ENCODE assay signal across 20 cellular contexts in the genomic region with DNA sequence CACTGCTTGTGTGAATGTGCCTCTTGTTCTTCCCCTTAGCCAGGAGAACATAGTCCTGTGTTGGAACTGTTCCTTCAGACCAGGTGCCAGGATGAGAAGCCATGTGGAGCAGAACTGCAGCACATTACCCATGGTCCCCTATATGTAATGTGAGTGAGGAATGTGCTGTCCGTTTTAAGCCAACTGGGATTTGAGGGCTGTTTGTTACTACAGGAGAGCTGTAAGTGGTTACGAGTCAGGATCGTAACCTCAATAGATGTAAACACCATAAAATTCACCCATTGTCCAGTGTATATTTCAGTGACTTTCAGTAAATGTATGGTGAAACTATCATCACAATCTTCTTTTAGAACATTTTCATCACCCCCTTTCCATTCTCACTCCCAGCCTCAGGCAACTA.
"Had no signal": no experiment of that assay in that cellular context is flagged by ENCODE, and none has a peak within 500 bp of the region (broad histone marks: within the 10 kb centered on the region; RNA-seq: fewer than 3 reads in every experiment).

No MANE protein-coding gene starts in this region.

- ATAC-seq: activated T-cell treated with anti-CD3 and anti-CD28 coated beads, Interleukin-2, amount 50 U/mL, for 72 hours; effector memory CD8-positive, alpha-beta T cell; left lobe of liver; naive thymus-derived CD8-positive, alpha-beta T cell had no signal

- H3K9me3 ChIP-seq: neutrophil, tibial nerve had no signal

- FAIRE-seq: keratinocyte had no signal

- H3K27me3 ChIP-seq: neutrophil, tibial nerve had no signal

- H3K9me3 Mint-ChIP-seq: activated CD4-positive, alpha-beta T cell treated with anti-CD3 and anti-CD28 coated beads, Interleukin-2, amount 10 ng/mL, durations not matched to agents 7 days and 5 days; activated naive CD8-positive, alpha-beta T cell treated with anti-CD3 and anti-CD28 coated beads for 36 hours; activated T-cell treated with anti-CD3 and anti-CD28 coated beads, Interleukin-2, amount 50 U/mL, for 72 hours; effector memory CD8-positive, alpha-beta T cell; memory B cell; naive thymus-derived CD8-positive, alpha-beta T cell; T-helper 2 cell treated with Interferon-gamma antibody and Interleukin-4, amounts not matched to agents 5 μg/mL and 100 μg/mL, for 36 hours had no signal

- H3K27ac ChIP-seq: epithelial cell of prostate, neutrophil, skin epidermis, tibial nerve had no signal

- H3K27ac Mint-ChIP-seq: activated CD4-positive, alpha-beta T cell treated with anti-CD3 and anti-CD28 coated beads, Interleukin-2, amount 10 ng/mL, durations not matched to agents 7 days and 5 days; activated naive CD8-positive, alpha-beta T cell treated with anti-CD3 and anti-CD28 coated beads for 36 hours; activated T-cell treated with anti-CD3 and anti-CD28 coated beads, Interleukin-2, amount 50 U/mL, for 72 hours; effector memory CD8-positive, alpha-beta T cell; memory B cell; naive thymus-derived CD8-positive, alpha-beta T cell; T-helper 2 cell treated with Interferon-gamma antibody and Interleukin-4, amounts not matched to agents 5 μg/mL and 100 μg/mL, for 36 hours had no signal

- H3K4me3 ChIP-seq: skin epidermis, tibial nerve had no signal

- H3K4me1 ChIP-seq: tibial nerve had no signal

- H3K4me1 Mint-ChIP-seq: activated CD4-positive, alpha-beta T cell treated with anti-CD3 and anti-CD28 coated beads, Interleukin-2, amount 10 ng/mL, durations not matched to agents 7 days and 5 days; activated naive CD8-positive, alpha-beta T cell treated with anti-CD3 and anti-CD28 coated beads for 36 hours had no signal

- H3K36me3 ChIP-seq: neutrophil had no signal

- H3K27me3 Mint-ChIP-seq: activated CD4-positive, alpha-beta T cell treated with anti-CD3 and anti-CD28 coated beads, Interleukin-2, amount 10 ng/mL, durations not matched to agents 7 days and 5 days; activated naive CD8-positive, alpha-beta T cell treated with anti-CD3 and anti-CD28 coated beads for 36 hours; effector memory CD8-positive, alpha-beta T cell; memory B cell; naive thymus-derived CD8-positive, alpha-beta T cell had no signal

- DNase-seq: activated CD4-positive, alpha-beta T cell treated with anti-CD3 and anti-CD28 coated beads, Interleukin-2, amount 10 ng/mL, durations not matched to agents 7 days and 5 days; activated CD8-positive, alpha-beta memory T cell treated with anti-CD3 and anti-CD28 coated beads, Interleukin-2, amount 50 U/mL, for 48 hours; activated gamma-delta T cell treated with Interleukin-2 at 50 U/mL for 16 hours; activated naive CD8-positive, alpha-beta T cell treated with anti-CD3 and anti-CD28 coated beads for 36 hours; activated T-cell treated with anti-CD3 and anti-CD28 coated beads, Interleukin-2, amount 50 U/mL, for 72 hours; anterior cingulate cortex; effector memory CD8-positive, alpha-beta T cell; naive thymus-derived CD8-positive, alpha-beta T cell; retina; stimulated activated CD4-positive, alpha-beta T cell treated with anti-CD3 and anti-CD28 coated beads, Interleukin-15, amount 100 ng/mL, for 24 hours; stimulated activated CD4-positive, alpha-beta T cell treated with anti-CD3 and anti-CD28 coated beads, Interleukin-4, amount 100 ng/mL, for 1 hour; stimulated activated naive CD4-positive, alpha-beta T cell had no signal

- H3K4me3 Mint-ChIP-seq: activated CD4-positive, alpha-beta T cell treated with anti-CD3 and anti-CD28 coated beads, Interleukin-2, amount 10 ng/mL, durations not matched to agents 7 days and 5 days; activated naive CD8-positive, alpha-beta T cell treated with anti-CD3 and anti-CD28 coated beads for 36 hours; activated T-cell treated with anti-CD3 and anti-CD28 coated beads, Interleukin-2, amount 50 U/mL, for 72 hours; effector memory CD8-positive, alpha-beta T cell; memory B cell; naive thymus-derived CD8-positive, alpha-beta T cell; T-helper 2 cell treated with Interferon-gamma antibody and Interleukin-4, amounts not matched to agents 5 μg/mL and 100 μg/mL, for 36 hours had no signal
